ENCODE assay signal across 24 cellular contexts in the genomic region with DNA sequence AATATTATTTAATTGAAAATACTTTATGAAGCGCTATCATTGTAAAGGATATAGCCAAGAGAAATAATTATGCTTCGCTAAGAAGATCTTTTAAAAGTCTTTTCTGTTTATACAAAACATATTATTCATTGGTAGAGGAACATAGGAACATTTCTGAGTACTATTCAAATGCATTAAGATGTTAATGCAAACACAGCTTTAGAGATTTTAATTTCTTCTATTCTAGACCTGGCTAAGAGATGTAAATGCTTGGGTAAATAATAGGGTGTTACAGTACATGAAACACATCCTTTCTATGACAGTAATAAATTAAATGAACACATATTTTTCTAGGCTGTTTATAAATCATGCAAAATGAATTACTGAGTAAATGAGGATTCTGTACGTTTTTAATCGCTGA.
"Had no signal": no experiment of that assay in that cellular context is flagged by ENCODE, and none has a peak within 500 bp of the region (broad histone marks: within the 10 kb centered on the region; RNA-seq: fewer than 3 reads in every experiment).

No MANE protein-coding gene starts in this region.

- H3K9me3 Mint-ChIP-seq: activated B cell treated with CpG ODN at 0.5 μM for 24 hours; activated CD4-positive, alpha-beta memory T cell treated with anti-CD3 and anti-CD28 coated beads for 36 hours; activated naive CD4-positive, alpha-beta T cell treated with anti-CD3 and anti-CD28 coated beads, Interleukin-2, amount 50 U/mL, for 24 hours; activated naive CD8-positive, alpha-beta T cell treated with anti-CD3 and anti-CD28 coated beads, Interleukin-2, amount 10 ng/mL, durations not matched to agents 7 days and 5 days; activated T-helper 17 cell treated with anti-CD3 and anti-CD28 coated beads, Interleukin-2, amount 50 U/mL, for 72 hours; central memory CD8-positive, alpha-beta T cell had no signal

- H3K4me3 Mint-ChIP-seq: activated B cell treated with CpG ODN at 0.5 μM for 24 hours; activated CD4-positive, alpha-beta memory T cell treated with anti-CD3 and anti-CD28 coated beads for 36 hours; activated naive CD4-positive, alpha-beta T cell treated with anti-CD3 and anti-CD28 coated beads, Interleukin-2, amount 50 U/mL, for 24 hours; activated naive CD8-positive, alpha-beta T cell treated with anti-CD3 and anti-CD28 coated beads, Interleukin-2, amount 10 ng/mL, durations not matched to agents 7 days and 5 days; activated T-helper 17 cell treated with anti-CD3 and anti-CD28 coated beads, Interleukin-2, amount 50 U/mL, for 72 hours; central memory CD8-positive, alpha-beta T cell had no signal

- H3K36me3 Mint-ChIP-seq: activated CD4-positive, alpha-beta memory T cell treated with anti-CD3 and anti-CD28 coated beads for 36 hours; activated naive CD4-positive, alpha-beta T cell treated with anti-CD3 and anti-CD28 coated beads, Interleukin-2, amount 50 U/mL, for 24 hours; activated naive CD8-positive, alpha-beta T cell treated with anti-CD3 and anti-CD28 coated beads, Interleukin-2, amount 10 ng/mL, durations not matched to agents 7 days and 5 days had no signal

- H3K27me3 Mint-ChIP-seq: activated B cell treated with CpG ODN at 0.5 μM for 24 hours; activated CD4-positive, alpha-beta memory T cell treated with anti-CD3 and anti-CD28 coated beads for 36 hours; activated naive CD4-positive, alpha-beta T cell treated with anti-CD3 and anti-CD28 coated beads, Interleukin-2, amount 50 U/mL, for 24 hours; activated naive CD8-positive, alpha-beta T cell treated with anti-CD3 and anti-CD28 coated beads, Interleukin-2, amount 10 ng/mL, durations not matched to agents 7 days and 5 days; activated T-helper 17 cell treated with anti-CD3 and anti-CD28 coated beads, Interleukin-2, amount 50 U/mL, for 72 hours; central memory CD8-positive, alpha-beta T cell had no signal

- H3K27ac Mint-ChIP-seq: activated B cell treated with CpG ODN at 0.5 μM for 24 hours; activated CD4-positive, alpha-beta memory T cell treated with anti-CD3 and anti-CD28 coated beads for 36 hours; activated naive CD4-positive, alpha-beta T cell treated with anti-CD3 and anti-CD28 coated beads, Interleukin-2, amount 50 U/mL, for 24 hours; activated naive CD8-positive, alpha-beta T cell treated with anti-CD3 and anti-CD28 coated beads, Interleukin-2, amount 10 ng/mL, durations not matched to agents 7 days and 5 days; activated T-helper 17 cell treated with anti-CD3 and anti-CD28 coated beads, Interleukin-2, amount 50 U/mL, for 72 hours had no signal

- H3K4me1 Mint-ChIP-seq: activated B cell treated with CpG ODN at 0.5 μM for 24 hours; activated naive CD4-positive, alpha-beta T cell treated with anti-CD3 and anti-CD28 coated beads, Interleukin-2, amount 50 U/mL, for 24 hours; activated naive CD8-positive, alpha-beta T cell treated with anti-CD3 and anti-CD28 coated beads, Interleukin-2, amount 10 ng/mL, durations not matched to agents 7 days and 5 days; activated T-helper 17 cell treated with anti-CD3 and anti-CD28 coated beads, Interleukin-2, amount 50 U/mL, for 72 hours; central memory CD8-positive, alpha-beta T cell had no signal

- ATAC-seq: activated T-helper 17 cell treated with anti-CD3 and anti-CD28 coated beads, Interleukin-2, amount 50 U/mL, for 72 hours; Panc1 had no signal

- DNase-seq: activated B cell treated with CpG ODN at 0.5 μM for 24 hours; activated CD4-positive, alpha-beta memory T cell treated with anti-CD3 and anti-CD28 coated beads for 36 hours; activated CD4-positive, alpha-beta T cell treated with anti-CD3 and anti-CD28 coated beads for 4 hours; activated CD4-positive, alpha-beta T cell treated with anti-CD3 and anti-CD28 coated beads, Interleukin-2, amount 50 U/mL, for 1 hour; activated CD4-positive, CD25-positive, alpha-beta regulatory T cell treated with anti-CD3 and anti-CD28 coated beads, Interleukin-2, amount 50 U/mL, for 72 hours; activated CD8-positive, alpha-beta memory T cell treated with anti-CD3 and anti-CD28 coated beads, Interleukin-2, amount 50 U/mL, for 4 hours; activated effector memory CD4-positive, alpha-beta T cell treated with anti-CD3 and anti-CD28 coated beads, Interleukin-2, amount 50 U/mL, for 16 hours; activated naive CD4-positive, alpha-beta T cell; activated naive CD8-positive, alpha-beta T cell treated with anti-CD3 and anti-CD28 coated beads, Interleukin-2, amount 10 ng/mL, durations not matched to agents 7 days and 5 days; activated T-cell treated with anti-CD3 and anti-CD28 coated beads, Interleukin-2, amount 50 U/mL, for 48 hours; amygdala; colonic mucosa; NCI-H1436 treated with DMSO at 0.1 percent for 48 hours; NCI-H1694 treated with DMSO at 0.1 percent for 48 hours; NCI-H2029; NCI-H2107; NCI-H2171; NCI-H510A; SHP77; SJCRH30 had no signal
